In genomic region chr13:50910483-50910805, GRCh38 we compare ENCODE assay signal across 7 cellular contexts. TPM values are rescaled to one million over a fixed set of nuclear protein-coding genes. Genes with fewer than 3 reads are reported as not detected.
A peak's percentile ranks its signal among the peaks of the same experiment; 100 is the strongest.
DNase-seq lines count a peak whose midpoint lies in the region; ATAC-seq and TF ChIP-seq lines count a peak whose summit lies in the region.

No MANE protein-coding gene starts in this region.

- no peak overlapping the region for H3K27ac ChIP-seq in ectodermal cell (ENCODE audit: insufficient read depth, low read depth, low read length, poor library complexity, severe bottlenecking)
- peak overlapping the region; percentile 91 to 96 (median 94) for H3K27ac ChIP-seq in upper lobe of left lung

- ATAC-seq in HG02678 (IDR thresholded peaks at IDR 0.05; ENCODE audit: unreplicated experiment) (peak; percentile 0), memory B cell (ENCODE audit: low read depth) (peak; percentile 0), upper lobe of left lung (ENCODE audit: low FRiP score in 2 of 2) (peak; percentile 49 to 64)

- no peak for TF ChIP-seq EP300 in upper lobe of left lung (IDR thresholded peaks at IDR 0.05)

- H3K9me3 ChIP-seq in ES-I3 (ENCODE audit: control insufficient read depth, insufficient read depth, low read length) (no peaks in the 10 kb centered on the region), ectodermal cell (ENCODE audit: control insufficient read depth, low read length) (no peaks in the 10 kb centered on the region), upper lobe of left lung (no peaks in the 10 kb centered on the region)

- WGBS in ectodermal cell, 2 experiments: 5 to 7% methylated on average over 13 of the region's 13 CpGs
- 1 to 4% methylated on average over 13 of the region's 13 CpGs for WGBS in upper lobe of left lung, 2 donors

- peak in 1 of 6 experiments; percentile 18 for TF ChIP-seq CTCF in upper lobe of left lung (IDR thresholded peaks at IDR 0.05)

- H3K27me3 Mint-ChIP-seq in memory B cell: no peaks in the 10 kb centered on the region

- H3K4me1 Mint-ChIP-seq in memory B cell: peaks cover 29% of the 10 kb centered on the region

- H3K9me3 Mint-ChIP-seq in memory B cell: no peaks in the 10 kb centered on the region

- TF ChIP-seq POLR2A in upper lobe of left lung (IDR thresholded peaks at IDR 0.05): no peak

- no peaks in the 10 kb centered on the region for H3K36me3 Mint-ChIP-seq in memory B cell

- H3K27me3 ChIP-seq in ectodermal cell (ENCODE audit: control insufficient read depth, insufficient read depth, low read length, poor library complexity, severe bottlenecking) (no peaks in the 10 kb centered on the region), upper lobe of left lung (no peaks in the 10 kb centered on the region)

- H3K36me3 ChIP-seq in ES-I3 (ENCODE audit: insufficient read depth, low read length): no peaks in the 10 kb centered on the region
- no peaks in the 10 kb centered on the region for H3K36me3 ChIP-seq in ectodermal cell (ENCODE audit: control insufficient read depth, insufficient read depth, low read length)
- no peaks in the 10 kb centered on the region for H3K36me3 ChIP-seq in upper lobe of left lung

- peak; percentile 72 for DNase-seq in RKO (ENCODE audit: low spot score)
- no peak for DNase-seq in memory B cell (ENCODE audit: low spot score in 2 of 2)
- peak in 1 of 2 donors; percentile 58 for DNase-seq in upper lobe of left lung
- no peak for DNase-seq in cortex of kidney (lab: John Stamatoyannopoulos, UW)

- H3K4me3 ChIP-seq in ectodermal cell (ENCODE audit: insufficient read depth, low read depth, low read length): peak overlapping the region; percentile 65
- peak overlapping the region; percentile 58 to 87 (median 82) for H3K4me3 ChIP-seq in upper lobe of left lung

- peak overlapping the region; percentile 92 for H3K4me3 Mint-ChIP-seq in memory B cell

- H3K27ac Mint-ChIP-seq in memory B cell: peak overlapping the region; percentile 93

- H3K4me1 ChIP-seq in ES-I3 (ENCODE audit: insufficient read depth, low read length): peaks cover 14% of the 10 kb centered on the region
- peaks cover 12% of the 10 kb centered on the region for H3K4me1 ChIP-seq in ectodermal cell (ENCODE audit: control insufficient read depth, insufficient read depth, low read length)
- peaks cover 14 to 37% (median 22%) of the 10 kb centered on the region in 4 donors for H3K4me1 ChIP-seq in upper lobe of left lung

- H3K9ac ChIP-seq in ES-I3 (ENCODE audit: low read depth, low read length): peak overlapping the region; percentile 88

RNA-seq across cellular contexts. Expression of gene RNASEH2B, which starts 0.9 kb away (rescaled TPM):
- 31.8 TPM for polyA plus RNA-seq in ectodermal cell (2013, experiment 1 of 4)
- polyA plus RNA-seq in ectodermal cell (2013, experiment 2 of 4): 31.9 TPM
- polyA plus RNA-seq in ectodermal cell (2013, experiment 3 of 4): 33.7 TPM
- polyA plus RNA-seq in ectodermal cell (2013, experiment 4 of 4): 28.5 TPM
- 10 to 100 TPM; 22.1 to 60.5 (median 38.8) TPM for total RNA-seq in upper lobe of left lung

Comparison
In these comparisons a context has a peak if more than half of its experiments do, and no peak if none do; other contexts are left out.
1. ATAC-seq: peak in every context shown above with its lines; median percentile 56 in upper lobe of left lung; 0 in HG02678; 0 in memory B cell.